ENCODE assay signal across 8 cellular contexts in the genomic region with DNA sequence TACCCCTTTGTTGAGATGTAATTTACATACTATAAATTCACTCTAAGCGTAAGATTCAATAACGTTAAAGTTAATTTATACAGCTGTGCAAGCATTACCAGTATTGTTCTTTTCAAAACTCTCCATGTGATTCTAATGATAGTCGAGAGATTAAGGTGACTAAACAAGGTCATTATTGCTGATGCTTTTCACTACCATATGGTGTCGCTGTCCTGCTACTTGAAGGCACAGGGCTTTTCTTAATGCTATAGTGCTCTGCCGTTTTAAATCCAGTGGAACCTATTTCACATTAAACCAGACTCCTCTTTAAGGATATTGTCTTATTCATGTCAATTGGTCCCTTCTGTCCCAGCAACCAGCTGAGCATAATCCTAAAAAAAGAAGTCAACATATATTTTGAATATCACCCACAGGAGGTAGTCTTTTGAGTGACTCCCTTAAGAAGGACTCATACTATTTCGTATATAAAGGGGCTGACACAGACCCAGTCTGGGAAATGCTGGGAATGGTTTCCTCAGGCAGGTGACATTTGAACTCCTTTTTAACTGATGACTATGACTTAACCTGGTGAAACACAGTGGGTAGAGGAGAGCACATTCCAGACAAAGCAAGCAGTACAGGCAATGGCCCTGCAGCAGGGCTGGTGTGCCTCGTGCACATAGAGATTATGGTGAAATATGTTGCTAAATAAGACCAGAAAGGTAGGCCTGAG. TPM values are rescaled to one million over a fixed set of nuclear protein-coding genes. Genes with fewer than 3 reads are reported as not detected.
A peak's percentile ranks its signal among the peaks of the same experiment; 100 is the strongest.
DNase-seq lines count a peak whose midpoint lies in the region; ATAC-seq and TF ChIP-seq lines count a peak whose summit lies in the region.

No MANE protein-coding gene starts in this region.

- no peaks in the 10 kb centered on the region for H3K9me2 ChIP-seq in SU-DHL-6 (replicated peaks; ENCODE audit: insufficient read depth, low read length)

- H2BK120ac ChIP-seq in trophoblast cell (ENCODE audit: insufficient read depth, low read length, poor library complexity), result no peak overlapping the region

- no peak overlapping the region for H2AK5ac ChIP-seq in trophoblast cell (ENCODE audit: low read length)

- H3K27me3 ChIP-seq in SU-DHL-6 (ENCODE audit: low read length) (no peaks in the 10 kb centered on the region), trophoblast cell (ENCODE audit: insufficient read depth, low read length) (no peaks in the 10 kb centered on the region)

- H4K8ac ChIP-seq in trophoblast cell (ENCODE audit: low read depth, low read length), result no peak overlapping the region

- WGBS in trophoblast cell (ENCODE audit: extremely low coverage, insufficient coverage, insufficient read length), result no CpG with 5 or more reads among the region's 7 CpGs

- H3K14ac ChIP-seq in trophoblast cell (ENCODE audit: low read length), result no peak overlapping the region

- peak; percentile 89 for ATAC-seq in GM18499 (IDR thresholded peaks at IDR 0.05; ENCODE audit: insufficient read depth, unreplicated experiment)
- peak; percentile 82 for ATAC-seq in HG02678 (IDR thresholded peaks at IDR 0.05; ENCODE audit: unreplicated experiment)

- no peak overlapping the region for H3K27ac ChIP-seq in SU-DHL-6 (ENCODE audit: low read depth, low read length)
- H3K27ac ChIP-seq in trophoblast cell (ENCODE audit: low read depth, low read length), result no peak overlapping the region

- H4K12ac ChIP-seq in trophoblast cell (ENCODE audit: low read depth, low read length), result no peak overlapping the region

- TF ChIP-seq CTCF in SU-DHL-6 (IDR thresholded peaks at IDR 0.05; ENCODE audit: insufficient read depth, low read length, poor library complexity, severe bottlenecking) (peak; percentile 57), fibroblast of villous mesenchyme (IDR thresholded peaks at IDR 0.05; ENCODE audit: insufficient read depth, low read depth, low read length) (peak; percentile 74)

- no peak overlapping the region for H3K4ac ChIP-seq in trophoblast cell (ENCODE audit: low read depth, low read length)

- H3K4me1 ChIP-seq in trophoblast cell (ENCODE audit: control insufficient read depth in 1 of 2, insufficient read depth in 2 of 2, low read length in 2 of 2), result no peaks in the 10 kb centered on the region

- no peak overlapping the region for H3K18ac ChIP-seq in trophoblast cell (ENCODE audit: low read length)

- H3K9me3 ChIP-seq in SU-DHL-6 (ENCODE audit: insufficient read depth, low read length) (no peaks in the 10 kb centered on the region), trophoblast cell (ENCODE audit: insufficient read depth, low read depth, low read length) (no peaks in the 10 kb centered on the region)

- H2BK5ac ChIP-seq in trophoblast cell (ENCODE audit: low read depth, low read length, poor library complexity), result no peak overlapping the region

- DNase-seq in AG20443 (ENCODE audit: low spot score) (peak; percentile 52), NCI-H1092 treated with DMSO at 0.1 percent for 48 hours (lab: John Stamatoyannopoulos, UW) (peak; percentile 67), fibroblast of villous mesenchyme (ENCODE audit: low read depth) (peak; percentile 39), trophoblast cell (peak; percentile 78 to 82)
- DNase-seq in stimulated activated CD8-positive, alpha-beta memory T cell treated with anti-CD3 and anti-CD28 coated beads, Interleukin-4, amount 100 ng/mL, for 48 hours, result no peak

- no peaks in the 10 kb centered on the region for H3F3A ChIP-seq in SU-DHL-6 (ENCODE audit: insufficient read depth)

- H3K79me2 ChIP-seq in SU-DHL-6 (ENCODE audit: insufficient read depth, low read length) (no peaks in the 10 kb centered on the region), trophoblast cell (ENCODE audit: control insufficient read depth, insufficient read depth, low read length, poor library complexity) (no peaks in the 10 kb centered on the region)

- H3K9ac ChIP-seq in SU-DHL-6 (ENCODE audit: low read length), result no peak overlapping the region
- H3K9ac ChIP-seq in trophoblast cell (ENCODE audit: low read length), result no peak overlapping the region

- no peaks in the 10 kb centered on the region for H4K20me1 ChIP-seq in SU-DHL-6 (ENCODE audit: low read depth, low read length)

- H2BK12ac ChIP-seq in trophoblast cell (ENCODE audit: low read length), result no peak overlapping the region

- H3K4me3 ChIP-seq in SU-DHL-6 (ENCODE audit: insufficient read depth, low read length, poor library complexity, severe bottlenecking) (no peak overlapping the region), fibroblast of villous mesenchyme (ENCODE audit: low read depth, low read length) (no peak overlapping the region), trophoblast cell (ENCODE audit: low read depth, low read length) (no peak overlapping the region)

- no peak overlapping the region for H2AFZ ChIP-seq in SU-DHL-6 (ENCODE audit: low read depth, low read length, severe bottlenecking)
- H2AFZ ChIP-seq in trophoblast cell (ENCODE audit: insufficient read depth, low read length, poor library complexity), result no peak overlapping the region

- H3K36me3 ChIP-seq in SU-DHL-6 (ENCODE audit: low read length) (no peaks in the 10 kb centered on the region), trophoblast cell (ENCODE audit: control insufficient read depth in 1 of 2, insufficient read depth in 2 of 2, low read length in 2 of 2) (no peaks in the 10 kb centered on the region)

- no peaks in the 10 kb centered on the region for H3K79me1 ChIP-seq in trophoblast cell (ENCODE audit: low read length)

- no peak overlapping the region for H4K91ac ChIP-seq in trophoblast cell (ENCODE audit: low read depth, low read length)

- H3K4me2 ChIP-seq in SU-DHL-6 (ENCODE audit: low read depth, low read length, poor library complexity, severe bottlenecking) (no peak overlapping the region), trophoblast cell (ENCODE audit: low read length) (no peak overlapping the region)

- no peak overlapping the region for H3K23ac ChIP-seq in trophoblast cell (ENCODE audit: low read length)

RNA-seq across cellular contexts. Expression of gene CYTIP, which starts 53.9 kb away (rescaled TPM):
- total RNA-seq in fibroblast of villous mesenchyme, result under 0.01 and 0.43 TPM in 2 replicates
- polyA plus RNA-seq in trophoblast cell (2013), result 0.10 and 0.25 TPM in 2 replicates
